10 cellular contexts compared by ENCODE assay signal in the genomic region with DNA sequence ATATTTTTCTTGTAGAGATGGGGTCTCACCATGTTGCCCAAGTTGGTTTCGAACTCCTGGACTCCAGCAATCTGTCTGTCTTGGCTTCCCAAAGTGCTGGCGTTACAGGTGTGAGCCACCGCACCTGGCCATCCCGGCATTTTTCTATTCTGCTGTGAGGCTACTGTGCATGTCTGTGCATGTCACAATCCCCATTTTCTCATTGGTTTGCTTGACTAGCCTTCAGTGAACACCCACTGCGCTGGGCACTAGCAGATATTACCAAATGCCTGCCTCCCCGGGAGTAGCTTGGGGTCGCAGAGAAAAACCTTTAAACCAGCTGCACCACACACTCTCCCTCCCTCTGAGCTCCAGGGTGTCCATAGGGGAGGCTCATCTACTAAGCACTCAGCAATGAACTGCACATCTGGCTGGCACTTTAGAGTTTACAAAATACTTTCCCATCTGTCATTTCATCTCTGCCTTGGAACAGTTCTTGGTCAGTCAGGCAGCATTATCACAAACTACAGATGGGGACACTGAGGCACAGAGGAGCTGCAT. TPM values are rescaled to one million over a fixed set of nuclear protein-coding genes. Genes with fewer than 3 reads are reported as not detected.
DNase-seq lines count a peak whose midpoint lies in the region; ATAC-seq and TF ChIP-seq lines count a peak whose summit lies in the region.
"Had no signal": no experiment of that assay in that cellular context is flagged by ENCODE, and none has a peak within 500 bp of the region (broad histone marks: within the 10 kb centered on the region; RNA-seq: fewer than 3 reads in every experiment).

No MANE protein-coding gene starts in this region.

- ATAC-seq in GM21515 (IDR thresholded peaks at IDR 0.05; ENCODE audit: unreplicated experiment) (no peak), HG03097 (IDR thresholded peaks at IDR 0.05; ENCODE audit: low FRiP score, unreplicated experiment) (no peak)
- ATAC-seq: pancreas had no signal

- peaks cover 56% of the 10 kb centered on the region for H3K36me3 ChIP-seq in skeletal muscle satellite cell (ENCODE audit: insufficient read depth, low read length)
- H3K36me3 ChIP-seq: pancreas had no signal

- peaks cover 73% of the 10 kb centered on the region for H3K4me1 ChIP-seq in skeletal muscle satellite cell (ENCODE audit: control insufficient read depth, insufficient read depth, low read length)

- no peaks in the 10 kb centered on the region for H3K9me3 ChIP-seq in skeletal muscle satellite cell (replicated peaks; ENCODE audit: low read length)
- H3K9me3 ChIP-seq: pancreas had no signal

- peak overlapping the region; percentile 96 for H3K4me3 ChIP-seq in WI38 (ENCODE audit: low read depth, low read length)
- H3K4me3 ChIP-seq in skeletal muscle satellite cell (ENCODE audit: low read length), result peak overlapping the region; percentile 75
- H3K4me3 ChIP-seq: pancreas had no signal

- in situ Hi-C loops in GM13977 (cut with MboI; ENCODE audit: low pct_unique_long_range_greater_than_20kb, low sequenced_read_pairs, unreplicated experiment), result no loop called here

- DNase-seq in HCEC 1CT, result peak; percentile 32
- DNase-seq in fibroblast of gingiva (ENCODE audit: low read depth), result peak; percentile 78
- no peak for DNase-seq in GM13977 (ENCODE audit: low spot score)
- no peak for DNase-seq in HuH-7 (ENCODE audit: low spot score)
- DNase-seq: activated gamma-delta T cell, pancreas had no signal

- H3K27me3 ChIP-seq in skeletal muscle satellite cell (ENCODE audit: control insufficient read depth, insufficient read depth, low read length), result no peaks in the 10 kb centered on the region
- H3K27me3 ChIP-seq: pancreas had no signal

- peak overlapping the region; percentile 96 for H3K4me2 ChIP-seq in skeletal muscle satellite cell (ENCODE audit: low read length)

- TF ChIP-seq CTCF in WI38 (IDR thresholded peaks at IDR 0.05; ENCODE audit: low read depth, low read length), result no peak
- no peak for TF ChIP-seq CTCF in GM13977 (IDR thresholded peaks at IDR 0.05; ENCODE audit: extremely low read depth, insufficient read depth, missing control alignments)

- H3K9ac ChIP-seq in skeletal muscle satellite cell (ENCODE audit: low read depth, low read length), result peak overlapping the region; percentile 98

RNA-seq across cellular contexts. Expression of gene CSNK1E, which starts 4.9 kb away (rescaled TPM):
- 128 and 132 TPM in 2 replicates for total RNA-seq in skeletal muscle satellite cell (2012; rRNA removed)

RNA-seq across cellular contexts. Expression of gene TMEM184B, which starts 39.5 kb away (rescaled TPM):
- 33.0 and 43.7 TPM in 2 replicates for total RNA-seq in skeletal muscle satellite cell (2012; rRNA removed)

Comparison
In these comparisons a context has a peak if more than half of its experiments do, and no peak if none do; other contexts are left out.
1. DNase-seq: peak in HCEC 1CT (single experiment) and fibroblast of gingiva (single experiment); none in GM13977 (single experiment) and HuH-7 (single experiment).